In genomic region chr4:152901205-152901604, GRCh38 we compare ENCODE assay signal across 20 cellular contexts. TPM values are rescaled to one million over a fixed set of nuclear protein-coding genes. Genes with fewer than 3 reads are reported as not detected.
DNase-seq lines count a peak whose midpoint lies in the region; ATAC-seq and TF ChIP-seq lines count a peak whose summit lies in the region.
"Had no signal": no experiment of that assay in that cellular context is flagged by ENCODE, and none has a peak within 500 bp of the region (broad histone marks: within the 10 kb centered on the region; RNA-seq: fewer than 3 reads in every experiment).

No MANE protein-coding gene starts in this region.

- H3K9me3 Mint-ChIP-seq in CD4-positive, alpha-beta T cell = no peaks in the 10 kb centered on the region
- H3K9me3 Mint-ChIP-seq: GM23338 had no signal

- 70% methylated on average over 3 of the region's 3 CpGs for WGBS in prostate gland
- 93 to 97% (median 96%) methylated on average over 3 of the region's 3 CpGs for WGBS in adrenal gland, 4 donors

- H3K4me3 ChIP-seq in prostate gland (no peak overlapping the region), adrenal gland (no peak overlapping the region)
- H3K4me3 ChIP-seq: GM23338, HAP-1, SK-N-MC had no signal

- H3K27me3 Mint-ChIP-seq in CD4-positive, alpha-beta T cell = no peaks in the 10 kb centered on the region
- H3K27me3 Mint-ChIP-seq: B cell, IgD-negative memory B cell had no signal

- no peak overlapping the region for H3K27ac Mint-ChIP-seq in CD4-positive, alpha-beta T cell
- H3K27ac Mint-ChIP-seq: B cell, GM23338 had no signal

- H3K27ac ChIP-seq in prostate gland (peak overlapping the region; percentile 45 to 68), adrenal gland (no peak overlapping the region)
- H3K27ac ChIP-seq in CD4-positive, alpha-beta T cell (ENCODE audit: low read depth, low read length) = no peak overlapping the region
- H3K27ac ChIP-seq: SK-N-MC had no signal

- H3K27me3 ChIP-seq in prostate gland (replicated peaks; ENCODE audit: insufficient read depth) (no peaks in the 10 kb centered on the region), adrenal gland (no peaks in the 10 kb centered on the region)
- H3K27me3 ChIP-seq in CD4-positive, alpha-beta T cell (ENCODE audit: control insufficient read depth, insufficient read depth, low read length) = no peaks in the 10 kb centered on the region

- H3K4me1 Mint-ChIP-seq in CD4-positive, alpha-beta T cell (ENCODE audit: low read depth) = no peaks in the 10 kb centered on the region
- H3K4me1 Mint-ChIP-seq: B cell, IgD-negative memory B cell had no signal

- no peak overlapping the region for H3K4me3 Mint-ChIP-seq in CD4-positive, alpha-beta T cell
- H3K4me3 Mint-ChIP-seq: B cell, GM23338, IgD-negative memory B cell had no signal

- no peak for ATAC-seq in GM21423 (IDR thresholded peaks at IDR 0.05; ENCODE audit: unreplicated experiment)
- ATAC-seq in CD4-positive, alpha-beta T cell (ENCODE audit: poor library complexity) = no peak
- ATAC-seq: GM23338, Right ventricle myocardium inferior had no signal

- H3K36me3 Mint-ChIP-seq in CD4-positive, alpha-beta T cell (ENCODE audit: low read depth) = peaks cover 15% of the 10 kb centered on the region

- POLR2A ChIA-PET in CD4-positive, alpha-beta T cell (lab: Charles Lee) = no interaction called here

- no peaks in the 10 kb centered on the region for H3K9me3 ChIP-seq in prostate gland
- H3K9me3 ChIP-seq in adrenal gland (replicated peaks in 1 of 3) = no peaks in the 10 kb centered on the region
- no peaks in the 10 kb centered on the region for H3K9me3 ChIP-seq in CD4-positive, alpha-beta T cell (ENCODE audit: control insufficient read depth, low read length)
- H3K9me3 ChIP-seq: HAP-1 had no signal

- no peak for TF ChIP-seq CTCF in prostate gland (IDR thresholded peaks at IDR 0.05)
- no peak for TF ChIP-seq CTCF in adrenal gland (IDR thresholded peaks at IDR 0.05)
- TF ChIP-seq CTCF in CD4-positive, alpha-beta T cell (IDR thresholded peaks at IDR 0.05) = no peak

- CTCF ChIA-PET in CD4-positive, alpha-beta T cell (lab: Charles Lee) = no interaction called here

- no peaks in the 10 kb centered on the region for H3K36me3 ChIP-seq in prostate gland
- H3K36me3 ChIP-seq in adrenal gland (replicated peaks in 1 of 2) = no peaks in the 10 kb centered on the region
- H3K36me3 ChIP-seq: HAP-1 had no signal

- DNase-seq in Ammon's horn (ENCODE audit: low spot score) (peak; percentile 30), SW480 (ENCODE audit: low spot score) (peak; percentile 14), inferior parietal cortex (ENCODE audit: extremely low spot score) (peak; percentile 15), prostate gland (ENCODE audit: low spot score) (no peak), EL (no peak), adrenal gland (no peak)
- no peak for DNase-seq in CD4-positive, alpha-beta T cell
- DNase-seq: DMS79, NCI-H1417, NCI-H187, NCI-H446 treated with DMSO at 0.1 percent for 48 hours, NCI-H526 treated with DMSO at 0.1 percent for 48 hours, OCI-M1 had no signal

- H3K4me1 ChIP-seq in prostate gland (replicated peaks) (no peaks in the 10 kb centered on the region), adrenal gland (replicated peaks in 1 of 2) (no peaks in the 10 kb centered on the region)
- H3K4me1 ChIP-seq: HAP-1 had no signal

- intact Hi-C loops in prostate gland (cut with DNase I) = no loop called here
- intact Hi-C loops in adrenal gland (cut with DNase I) = no loop called here
- intact Hi-C loops in CD4-positive, alpha-beta T cell (cut with DNase I, micrococcal nuclease) = no loop called here

- TF ChIP-seq POLR2A in prostate gland (IDR thresholded peaks at IDR 0.05) = no peak
- no peak for TF ChIP-seq POLR2A in adrenal gland (IDR thresholded peaks at IDR 0.05)

RNA-seq across cellular contexts. Expression of gene FHDC1, which starts 34.9 kb away (rescaled TPM):
- 10 to 100 TPM; 11.0 to 15.3 TPM for total RNA-seq in prostate gland
- under 1 TPM; 0.09 to 0.92 (median 0.25) TPM for total RNA-seq in adrenal gland
- polyA plus RNA-seq in adrenal gland = 1 to 10 TPM in 1 of 3 donors, under 1 TPM in 2; 0.27 to 1.2 (median 0.47) TPM
- total RNA-seq in CD4-positive, alpha-beta T cell = under 1 TPM in 1 of 2 experiments, not detected in 1; 0.03 TPM

Comparison
In these comparisons a context has a peak if more than half of its experiments do, and no peak if none do; other contexts are left out.
1. DNase-seq: peak in Ammon's horn (single experiment), SW480 (single experiment) and inferior parietal cortex (single experiment); none in prostate gland (single experiment), EL (single experiment), adrenal gland (0 of 7) and CD4-positive, alpha-beta T cell (0 of 10).
2. H3K27ac ChIP-seq: peak in prostate gland (2 of 2); none in adrenal gland (0 of 5) and CD4-positive, alpha-beta T cell (single experiment).
3. RNA of gene FHDC1, which starts 34.9 kb away (total RNA-seq): 11.0 to 15.3 TPM in prostate gland; 0.09 to 0.92 TPM in adrenal gland and 0.03 TPM in CD4-positive, alpha-beta T cell; every median in the first group is over 4 times any median in the second.